19 cellular contexts compared by ENCODE assay signal in genomic region chr22:25208743-25209505, GRCh38. TPM values are rescaled to one million over a fixed set of nuclear protein-coding genes. Genes with fewer than 3 reads are reported as not detected.
"Had no signal": no experiment of that assay in that cellular context is flagged by ENCODE, and none has a peak within 500 bp of the region (broad histone marks: within the 10 kb centered on the region; RNA-seq: fewer than 3 reads in every experiment).

No MANE protein-coding gene starts in this region.

- H3K4me1 ChIP-seq: esophagus squamous epithelium, neural progenitor cell, testis, tibial nerve, upper lobe of right lung, vagina had no signal

- H3K27me3 ChIP-seq: esophagus squamous epithelium, neural progenitor cell, ovary, testis, tibial nerve, upper lobe of right lung, vagina had no signal

- H3K9me3 ChIP-seq: esophagus squamous epithelium, ovary, testis, upper lobe of right lung, vagina had no signal

- ATAC-seq: effector memory CD8-positive, alpha-beta T cell; natural killer cell treated with Interleukin-12 subunit alpha and Interleukin-12 subunit beta and Interleukin-15 and Interleukin-18, amount 100 ng/mL, for 72 hours; right cardiac atrium; stimulated activated effector memory CD8-positive, alpha-beta T cell treated with anti-CD3 and anti-CD28 coated beads, Interleukin-12 subunit alpha, Interleukin-12 subunit beta, amount 100 ng/mL, for 72 hours; upper lobe of right lung had no signal

- DNase-seq: effector memory CD8-positive, alpha-beta T cell; esophagus squamous epithelium; foreskin fibroblast; kidney glomerular epithelial cell; midbrain; nucleus accumbens; ovary; right cardiac atrium; stimulated activated CD4-positive, alpha-beta T cell treated with anti-CD3 and anti-CD28 coated beads, Interleukin-4, amount 100 ng/mL, for 1 hour; stimulated activated CD8-positive, alpha-beta memory T cell treated with anti-CD3 and anti-CD28 coated beads, Interleukin-4, amount 100 ng/mL, for 48 hours; testis; upper lobe of right lung had no signal

- H3K36me3 ChIP-seq: neural progenitor cell, ovary, tibial nerve, upper lobe of right lung, vagina had no signal

- H3K27ac ChIP-seq: esophagus squamous epithelium, neural progenitor cell, ovary, testis, tibial nerve, upper lobe of right lung, vagina had no signal

- H3K4me2 ChIP-seq: neural progenitor cell had no signal

- H2AFZ ChIP-seq: neural progenitor cell had no signal

- H3K4me3 ChIP-seq: esophagus squamous epithelium, neural progenitor cell, ovary, testis, tibial nerve, upper lobe of right lung, vagina had no signal

- H3K9ac ChIP-seq: neural progenitor cell had no signal

RNA-seq across cellular contexts. Expression of gene CRYBB3, which starts 9.3 kb away (rescaled TPM):
- total RNA-seq: epithelial cell of proximal tubule, esophagus squamous epithelium, posterior vena cava, right cardiac atrium, tibial nerve, vagina had no signal
- polyA plus RNA-seq: ovary had no signal

RNA-seq across cellular contexts. Expression of gene CRYBB2, which starts 10.5 kb away (rescaled TPM):
- total RNA-seq: epithelial cell of proximal tubule; esophagus squamous epithelium; natural killer cell treated with Interleukin-12 subunit alpha and Interleukin-12 subunit beta and Interleukin-15 and Interleukin-18, amount 100 ng/mL, for 72 hours; posterior vena cava; right cardiac atrium; tibial nerve; upper lobe of right lung; vagina had no signal
- polyA plus RNA-seq: right cardiac atrium had no signal
